In the genomic region with DNA sequence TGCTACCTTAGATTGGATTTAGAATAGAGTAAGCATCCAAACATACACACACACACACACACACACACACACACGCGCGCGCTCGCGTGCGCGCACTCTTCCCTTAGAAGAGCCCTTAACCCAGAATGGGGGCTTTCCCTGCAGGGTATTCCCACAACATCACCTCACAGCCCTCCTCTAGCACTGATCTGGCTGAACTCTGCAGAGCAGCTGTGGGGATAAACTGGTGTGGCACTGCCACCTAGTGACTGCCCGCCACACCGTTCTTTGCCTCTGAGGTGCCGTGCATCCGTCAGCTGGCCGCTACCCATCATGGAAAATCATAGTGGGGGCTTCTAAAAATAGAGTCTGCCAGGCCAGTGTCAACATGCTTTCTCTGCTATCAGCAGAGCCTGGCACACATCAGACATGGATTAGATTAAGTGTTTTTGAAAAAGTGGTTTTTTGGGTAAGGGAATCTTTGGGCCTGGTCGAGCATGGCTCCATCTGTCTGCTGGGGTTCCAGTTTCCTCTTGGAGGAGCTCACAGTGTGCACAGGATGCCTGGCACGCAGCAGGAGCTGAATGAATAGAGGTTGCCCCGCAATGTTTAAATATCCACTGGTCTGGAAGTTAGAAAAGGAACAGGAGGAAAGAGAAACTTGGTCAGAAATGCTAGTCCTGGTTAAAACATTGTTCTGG, we compare ENCODE assay signal across 9 cellular contexts.
DNase-seq lines count a peak whose midpoint lies in the region; ATAC-seq and TF ChIP-seq lines count a peak whose summit lies in the region.
"Had no signal": no experiment of that assay in that cellular context is flagged by ENCODE, and none has a peak within 500 bp of the region (broad histone marks: within the 10 kb centered on the region; RNA-seq: fewer than 3 reads in every experiment).

No MANE protein-coding gene starts in this region.

- H3K4me3 ChIP-seq in PC-9 (no peak overlapping the region), skeletal muscle cell (ENCODE audit: low read depth, low read length) (no peak overlapping the region)
- H3K4me3 ChIP-seq: BLaER1 had no signal

- CTCF ChIA-PET in PC-9 (lab: Charles Lee) = interaction anchor here (1.3 kb wide), 1 partner anchor 838 kb away, joined by 4 read pairs; no protein-coding TSS in a partner anchor

- no peaks in the 10 kb centered on the region for H3F3A ChIP-seq in PC-9 (ENCODE audit: insufficient read depth, low read depth)

- no peaks in the 10 kb centered on the region for H3K36me3 ChIP-seq in PC-9 (ENCODE audit: low read depth)
- H3K36me3 ChIP-seq: BLaER1 had no signal

- BruUV-seq in PC-9 (replicated peaks; lab: Mats Ljungman, UMichigan) = no TSS peak

- DNase-seq in NCI-H1417 (lab: John Stamatoyannopoulos, UW) (peak; percentile 30 to 66 (median 50)), NCI-H1417 treated with DMSO at 0.1 percent for 48 hours (lab: John Stamatoyannopoulos, UW) (no peak), PC-9 (peak; percentile 34 to 38), amniotic stem cell (lab: John Stamatoyannopoulos, UW) (peak; percentile 81), hippocampal formation (lab: John Stamatoyannopoulos, UW) (peak; percentile 65 to 78), skeletal muscle cell (ENCODE audit: low read depth) (peak; percentile 3)

- no peaks in the 10 kb centered on the region for H4K20me1 ChIP-seq in PC-9 (ENCODE audit: insufficient read depth)
- H4K20me1 ChIP-seq: BLaER1 had no signal

- no peak overlapping the region for H3K4me2 ChIP-seq in PC-9
- H3K4me2 ChIP-seq: BLaER1 had no signal

- ATAC-seq in GM21447 (IDR thresholded peaks at IDR 0.05; ENCODE audit: unreplicated experiment) (peak; percentile 97), HG03575 (IDR thresholded peaks at IDR 0.05; ENCODE audit: extremely low read depth, insufficient number of reproducible peaks, low FRiP score, unreplicated experiment) (peak; percentile 72)

- POLR2A ChIA-PET in PC-9 (lab: Charles Lee; ENCODE audit: unreplicated experiment) = interaction anchor here (0.6 to 0.7 kb wide), 2 partner anchors 10 to 756 kb away, joined by 4 to 6 read pairs; no protein-coding TSS in a partner anchor

- H3K27ac ChIP-seq in PC-9 = no peak overlapping the region
- H3K27ac ChIP-seq: BLaER1 had no signal

- H3K9me3 ChIP-seq in PC-9 (ENCODE audit: insufficient read depth, low read depth) = no peaks in the 10 kb centered on the region
- H3K9me3 ChIP-seq: BLaER1 had no signal

- no peaks in the 10 kb centered on the region for H3K9me2 ChIP-seq in PC-9 (ENCODE audit: insufficient read depth)

- H3K27me3 ChIP-seq in PC-9 (ENCODE audit: insufficient read depth, low read depth) = peaks cover 22% of the 10 kb centered on the region; the same call in 1 of the 2 replicates
- H3K27me3 ChIP-seq: BLaER1 had no signal

- no peaks in the 10 kb centered on the region for H3K79me2 ChIP-seq in PC-9 (ENCODE audit: low read depth)

- no peaks in the 10 kb centered on the region for H3K4me1 ChIP-seq in PC-9 (replicated peaks; ENCODE audit: insufficient read depth)

- intact Hi-C loops in PC-9 (cut with micrococcal nuclease; ENCODE audit: unreplicated experiment) = loop anchor here (2.0 to 5.0 kb wide), 3 partner anchors 349 to 838 kb away; no protein-coding TSS in a partner anchor

- TF ChIP-seq CTCF in PC-9 (conservative IDR thresholded peaks at IDR 0.05) = peak; percentile 76

- H2AFZ ChIP-seq in PC-9 = no peak overlapping the region
